Comparison of ENCODE assay signal across 8 cellular contexts in genomic region chr1:222813866-222814535, GRCh38. TPM values are rescaled to one million over a fixed set of nuclear protein-coding genes. Genes with fewer than 3 reads are reported as not detected.
DNase-seq lines count a peak whose midpoint lies in the region; ATAC-seq and TF ChIP-seq lines count a peak whose summit lies in the region.

No MANE protein-coding gene starts in this region.

- H4K5ac ChIP-seq in H9 (ENCODE audit: insufficient read length, low read depth, low read length), result no peak overlapping the region

- no peaks in the 10 kb centered on the region for H3K9me3 Mint-ChIP-seq in H9

- DNase-seq in H9 (no peak), GM19238 (ENCODE audit: insufficient read length, low spot score) (no peak), DMS53 (lab: John Stamatoyannopoulos, UW) (no peak), DMS114 treated with DMSO at 0.1 percent for 48 hours (lab: John Stamatoyannopoulos, UW; ENCODE audit: unreplicated experiment) (no peak)

- peaks cover 8% of the 10 kb centered on the region for H3K23me2 ChIP-seq in H9 (ENCODE audit: insufficient read length, low read depth, low read length, poor library complexity, severe bottlenecking)

- H3K27me3 ChIP-seq in H9 (ENCODE audit: insufficient read depth, low read length) (no peaks in the 10 kb centered on the region; the same call in 1 of the 2 replicates), SU-DHL-6 (ENCODE audit: low read length) (no peaks in the 10 kb centered on the region), gastroesophageal sphincter (no peaks in the 10 kb centered on the region), skeletal muscle tissue (ENCODE audit: control insufficient read depth in 3 of 3, insufficient read depth in 3 of 3, low read length in 3 of 3) (no peaks in the 10 kb centered on the region)

- no peak overlapping the region for H4K91ac ChIP-seq in H9 (ENCODE audit: insufficient read length, low read depth, low read length)

- no peak overlapping the region for H3K14ac ChIP-seq in H9 (ENCODE audit: insufficient read depth, low read length)

- no peak overlapping the region for H3K9ac ChIP-seq in H9 (ENCODE audit: extremely low read depth, insufficient read length, low read length)
- H3K9ac ChIP-seq in SU-DHL-6 (ENCODE audit: low read length), result peak overlapping the region; percentile 79
- peak overlapping the region; percentile 63 to 89 (median 88) for H3K9ac ChIP-seq in skeletal muscle tissue (ENCODE audit: low read depth in 1 of 3, low read length in 3 of 3)

- no peak for TF ChIP-seq POLR2A in gastroesophageal sphincter (IDR thresholded peaks at IDR 0.05)

- peaks cover 32% of the 10 kb centered on the region for H3K27me3 Mint-ChIP-seq in H9 (ENCODE audit: low read depth)

- no peak overlapping the region for H3K23ac ChIP-seq in H9 (ENCODE audit: insufficient read length, low read depth, low read length)

- ATAC-seq in gastroesophageal sphincter (no peak), HG03139 (IDR thresholded peaks at IDR 0.05; ENCODE audit: unreplicated experiment) (no peak)

- H3K4me1 Mint-ChIP-seq in H9, result peaks cover 20 to 30% of the 10 kb centered on the region in 2 experiments

- H3K36me3 ChIP-seq in SU-DHL-6 (ENCODE audit: low read length) (no peaks in the 10 kb centered on the region), gastroesophageal sphincter (no peaks in the 10 kb centered on the region), skeletal muscle tissue (ENCODE audit: control insufficient read depth in 3 of 3, insufficient read depth in 3 of 3, low read length in 3 of 3) (no peaks in the 10 kb centered on the region)

- H4K8ac ChIP-seq in H9 (replicated peaks; ENCODE audit: insufficient read length, low read depth, low read length), result no peak overlapping the region

- no peak overlapping the region for H2BK120ac ChIP-seq in H9 (ENCODE audit: low read depth, low read length, poor library complexity, severe bottlenecking)

- no peak overlapping the region for H3K56ac ChIP-seq in H9 (ENCODE audit: insufficient read length, low read depth, low read length)

- no peak overlapping the region for H3T11ph ChIP-seq in H9 (ENCODE audit: low read length)

- H3K9me3 ChIP-seq in H9 (ENCODE audit: control insufficient read depth, low read depth, low read length) (no peaks in the 10 kb centered on the region), SU-DHL-6 (ENCODE audit: insufficient read depth, low read length) (no peaks in the 10 kb centered on the region), gastroesophageal sphincter (no peaks in the 10 kb centered on the region), skeletal muscle tissue (ENCODE audit: control insufficient read depth in 3 of 3, low read length in 3 of 3) (no peaks in the 10 kb centered on the region)

- peak overlapping the region; percentile 95 for H3K4me3 Mint-ChIP-seq in H9

- H2BK20ac ChIP-seq in H9 (ENCODE audit: low read depth, low read length, poor library complexity, severe bottlenecking), result no peak overlapping the region

- no peak overlapping the region for H3K27ac Mint-ChIP-seq in H9

- H3K79me1 ChIP-seq in H9 (ENCODE audit: insufficient read depth, low read depth, low read length, poor library complexity, severe bottlenecking), result no peaks in the 10 kb centered on the region

- H2AK5ac ChIP-seq in H9 (ENCODE audit: insufficient read length, low read length), result no peak overlapping the region

- H3K4me2 ChIP-seq in H9 (ENCODE audit: insufficient read depth, insufficient read length, low read length) (peak overlapping the region; percentile 99), SU-DHL-6 (ENCODE audit: low read depth, low read length, poor library complexity, severe bottlenecking) (peak overlapping the region; percentile 91)

- no peaks in the 10 kb centered on the region for H3K9me2 ChIP-seq in SU-DHL-6 (replicated peaks; ENCODE audit: insufficient read depth, low read length)

- H3K4me1 ChIP-seq in H9 (ENCODE audit: insufficient read depth, low read length) (no peaks in the 10 kb centered on the region), gastroesophageal sphincter (peaks cover 4 to 45% (median 20%) of the 10 kb centered on the region in 3 donors), skeletal muscle tissue (ENCODE audit: control insufficient read depth in 3 of 3, insufficient read depth in 3 of 3, low read length in 3 of 3) (peaks cover 7 to 14% (median 11%) of the 10 kb centered on the region in 3 donors)

- H2BK5ac ChIP-seq in H9 (ENCODE audit: insufficient read length, low read length), result no peak overlapping the region

- no peak overlapping the region for H2BK12ac ChIP-seq in H9 (ENCODE audit: insufficient read length, low read depth, low read length)

- TF ChIP-seq CTCF in H9 (conservative IDR thresholded peaks at IDR 0.05) (no peak), SU-DHL-6 (IDR thresholded peaks at IDR 0.05; ENCODE audit: insufficient read depth, low read length, poor library complexity, severe bottlenecking) (no peak), gastroesophageal sphincter (IDR thresholded peaks at IDR 0.05) (no peak)

- no peak overlapping the region for H3K4me3 ChIP-seq in SU-DHL-6 (ENCODE audit: insufficient read depth, low read length, poor library complexity, severe bottlenecking)
- H3K4me3 ChIP-seq in gastroesophageal sphincter, result peak overlapping the region; percentile 54 to 87
- peak overlapping the region; percentile 89 to 98 (median 97) for H3K4me3 ChIP-seq in skeletal muscle tissue (ENCODE audit: low read length in 3 of 3)

- no peak overlapping the region for H2AFZ ChIP-seq in H9 (ENCODE audit: low read length)
- H2AFZ ChIP-seq in SU-DHL-6 (ENCODE audit: low read depth, low read length, severe bottlenecking), result peak overlapping the region; percentile 100

- H3K79me2 ChIP-seq in H9 (ENCODE audit: insufficient read depth, low read length), result no peaks in the 10 kb centered on the region
- 0 out of 2 replicates have a peak, but pooled peaks cover 9% of the 10 kb centered on the region for H3K79me2 ChIP-seq in SU-DHL-6 (ENCODE audit: insufficient read depth, low read length)

- no peaks in the 10 kb centered on the region for H3K36me3 Mint-ChIP-seq in H9 (ENCODE audit: insufficient read depth in 1 of 3, low read depth in 3 of 3)

- H4K20me1 ChIP-seq in H9 (ENCODE audit: control insufficient read depth, insufficient read depth, insufficient read length), result no peaks in the 10 kb centered on the region
- no peaks in the 10 kb centered on the region for H4K20me1 ChIP-seq in SU-DHL-6 (ENCODE audit: low read depth, low read length)

- H3K27ac ChIP-seq in H9 (ENCODE audit: insufficient read length, low read depth, low read length) (no peak overlapping the region), SU-DHL-6 (ENCODE audit: low read depth, low read length) (no peak overlapping the region), gastroesophageal sphincter (peak overlapping the region; percentile 56 to 97 (median 94)), skeletal muscle tissue (ENCODE audit: low read depth, low read length) (peak overlapping the region; percentile 84)

- no peak overlapping the region for H2BK15ac ChIP-seq in H9 (ENCODE audit: low read depth, low read length)

- H3F3A ChIP-seq in SU-DHL-6 (ENCODE audit: insufficient read depth), result no peaks in the 10 kb centered on the region

- H3K4ac ChIP-seq in H9 (ENCODE audit: low read depth, low read length), result no peak overlapping the region

- H3K18ac ChIP-seq in H9 (ENCODE audit: insufficient read length, low read depth, low read length), result no peak overlapping the region

- WGBS in H9 (ENCODE audit: extremely low coverage, insufficient read length, low lambda C conversion rate), result no CpG with 5 or more reads among the region's 14 CpGs
- 52 to 64% methylated on average over 13 of the region's 14 CpGs for WGBS in gastroesophageal sphincter (ENCODE audit: low coverage in 1 of 2), 2 donors

- no peak for TF ChIP-seq EP300 in gastroesophageal sphincter (IDR thresholded peaks at IDR 0.05)

RNA-seq across cellular contexts. Expression of gene DISP1, which starts 0.8 kb away (rescaled TPM):
- total RNA-seq in H9 (2021), result 2.5 and 2.6 TPM in 2 replicates
- 10 to 100 TPM in 3 of 4 donors, 1 to 10 TPM in 1; 6.5 to 24.7 (median 15.4) TPM for total RNA-seq in gastroesophageal sphincter
- 7.3 TPM for total RNA-seq in skeletal muscle tissue

Comparison
In these comparisons a context has a peak if more than half of its experiments do, and no peak if none do; other contexts are left out.
1. H3K27ac ChIP-seq: peak in gastroesophageal sphincter (4 of 4) and skeletal muscle tissue (single experiment); none in H9 (single experiment) and SU-DHL-6 (single experiment).